Comparison of ENCODE assay signal across 12 cellular contexts in genomic region chr1:90347366-90347765, GRCh38.
"Had no signal": no experiment of that assay in that cellular context is flagged by ENCODE, and none has a peak within 500 bp of the region (broad histone marks: within the 10 kb centered on the region; RNA-seq: fewer than 3 reads in every experiment).

No MANE protein-coding gene starts in this region.

- H3K9me3 ChIP-seq: ovary had no signal

- ATAC-seq: activated T-helper 17 cell treated with anti-CD3 and anti-CD28 coated beads, Interleukin-2, amount 50 U/mL, for 72 hours; left cardiac atrium; stimulated activated naive CD8-positive, alpha-beta T cell treated with anti-CD3 and anti-CD28 coated beads, Interleukin-15, amount 100 ng/mL, for 72 hours; WTC11 had no signal

- DNase-seq: activated CD4-positive, alpha-beta T cell treated with anti-CD3 and anti-CD28 coated beads for 48 hours; activated naive CD4-positive, alpha-beta T cell treated with anti-CD3 and anti-CD28 coated beads, Interleukin-2, amount 10 ng/mL, durations not matched to agents 7 days and 5 days; activated T-cell treated with anti-CD3 and anti-CD28 coated beads for 4 hours; immature natural killer cell; left cardiac atrium; ovary; retina; stimulated activated CD4-positive, alpha-beta T cell treated with anti-CD3 and anti-CD28 coated beads, Interleukin-4, amount 100 ng/mL, for 4 hours; stimulated activated naive CD8-positive, alpha-beta T cell treated with anti-CD3 and anti-CD28 coated beads, Interleukin-15, amount 100 ng/mL, for 72 hours had no signal

- H3K4me3 ChIP-seq: neural progenitor cell, ovary had no signal

- H3K27me3 ChIP-seq: neural progenitor cell, ovary had no signal

- H3K36me3 ChIP-seq: neural progenitor cell, ovary had no signal

- H3K4me1 ChIP-seq: neural progenitor cell had no signal

- H3K27ac ChIP-seq: neural progenitor cell, ovary had no signal
